15 cellular contexts compared by ENCODE assay signal in genomic region chr9:111250836-111251452, GRCh38.
DNase-seq lines count a peak whose midpoint lies in the region; ATAC-seq, FAIRE-seq and TF ChIP-seq lines count a peak whose summit lies in the region.
"Had no signal": no experiment of that assay in that cellular context is flagged by ENCODE, and none has a peak within 500 bp of the region (broad histone marks: within the 10 kb centered on the region; RNA-seq: fewer than 3 reads in every experiment).

No MANE protein-coding gene starts in this region.

- POLR2A ChIA-PET in SK-N-SH (lab: Yijun Ruan, JAX), result no interaction called here

- no peak for FAIRE-seq in GM12892 (lab: Jason Lieb, UNC)
- FAIRE-seq: GM18507, HepG2 had no signal

- H3K9ac ChIP-seq in SK-N-SH, result no peak overlapping the region
- H3K9ac ChIP-seq: BLaER1, GM23248 had no signal

- no peaks in the 10 kb centered on the region for H3K9me2 ChIP-seq in SK-N-SH

- no peak for TF ChIP-seq EP300 in SK-N-SH (IDR thresholded peaks at IDR 0.05; ENCODE audit: borderline replicate concordance in 1 of 2, low read depth in 1 of 2, low read length in 1 of 2)

- no peaks in the 10 kb centered on the region; a peak in 1 of 4 replicates for H3K4me1 ChIP-seq in SK-N-SH (ENCODE audit: control insufficient read depth in 1 of 2, insufficient read depth in 2 of 2, low read depth in 1 of 2, low read length in 1 of 2)
- H3K4me1 ChIP-seq: BLaER1 had no signal

- TF ChIP-seq RAD21 in SK-N-SH (IDR thresholded peaks at IDR 0.05; ENCODE audit: low read length), result no peak

- no peaks in the 10 kb centered on the region for H3K27me3 ChIP-seq in SK-N-SH (ENCODE audit: insufficient read depth)
- H3K27me3 ChIP-seq: BLaER1 had no signal

- no peaks in the 10 kb centered on the region for H3K9me3 ChIP-seq in SK-N-SH
- H3K9me3 ChIP-seq: BLaER1 had no signal

- H3K27ac ChIP-seq in SK-N-SH (ENCODE audit: low read depth in 2 of 2, low read length in 1 of 2), result no peak overlapping the region
- H3K27ac ChIP-seq: BLaER1, GM23248 had no signal

- H3K4me3 ChIP-seq in SK-N-SH (ENCODE audit: low read depth in 2 of 2, low read length in 1 of 2), result no peak overlapping the region
- H3K4me3 ChIP-seq: BLaER1, GM23248 had no signal

- TF ChIP-seq POLR2A in GM12892 (IDR thresholded peaks at IDR 0.05; ENCODE audit: low read depth, low read length), result no peak

- CTCF ChIA-PET in SK-N-SH (lab: Yijun Ruan, JAX), result no interaction called here

- WGBS in SK-N-SH (ENCODE audit: low lambda C conversion rate), result 41% methylated on average over 8 of the region's 8 CpGs

- H3F3A ChIP-seq in SK-N-SH (replicated peaks; ENCODE audit: insufficient read depth), result no peaks in the 10 kb centered on the region

- no peak overlapping the region for H3K4me2 ChIP-seq in SK-N-SH
- H3K4me2 ChIP-seq: BLaER1 had no signal

- peak; percentile 60 for ATAC-seq in SK-N-SH treated with all-trans-retinoic acid at 6 μM for 48 hours
- ATAC-seq: HepG2 had no signal

- H3K36me3 ChIP-seq in SK-N-SH (replicated peaks in 1 of 2; ENCODE audit: control insufficient read depth in 1 of 2, insufficient read depth in 2 of 2, low read length in 1 of 2), result no peaks in the 10 kb centered on the region
- H3K36me3 ChIP-seq: BLaER1 had no signal

- no peaks in the 10 kb centered on the region for H3K79me2 ChIP-seq in SK-N-SH (ENCODE audit: insufficient read depth)

- H2AFZ ChIP-seq in SK-N-SH (ENCODE audit: low read depth), result no peak overlapping the region
- H2AFZ ChIP-seq: GM23248 had no signal

- no peaks in the 10 kb centered on the region for H4K20me1 ChIP-seq in SK-N-SH (ENCODE audit: insufficient read depth)
- H4K20me1 ChIP-seq: BLaER1 had no signal

- no peak for TF ChIP-seq CTCF in SK-N-SH (IDR thresholded peaks at IDR 0.05)

- no peak for DNase-seq in SK-N-SH
- peak; percentile 89 for DNase-seq in NCI-H226
- peak; percentile 27 for DNase-seq in amniotic epithelial cell (ENCODE audit: low read depth)
- no peak for DNase-seq in activated CD4-positive, alpha-beta T cell treated with anti-CD3 and anti-CD28 coated beads, Interleukin-2, amount 50 U/mL, for 48 hours
- no peak for DNase-seq in GM12892 (ENCODE audit: insufficient read length)
- DNase-seq in kidney glomerular epithelial cell (lab: John Stamatoyannopoulos, UW), result no peak
- DNase-seq: 8988T; AML-193; CD8-positive, alpha-beta memory T cell; GM23248; H7 had no signal

TF ChIP-seq in SK-N-SH treated with all-trans-retinoic acid at 6 μM for 48 hours, 23 proteins besides CTCF, POLR2A, EP300 and RAD21:
- peak; percentile 90 for TF ChIP-seq ISL1 (CRISPR knock-in tag; IDR thresholded peaks at IDR 0.05)
- TF ChIP-seq ZFP30 (CRISPR knock-in tag; IDR thresholded peaks at IDR 0.05), result no peak

TF ChIP-seq in SK-N-SH, 30 proteins besides CTCF, POLR2A, EP300 and RAD21:
- TF ChIP-seq FOXM1 (IDR thresholded peaks at IDR 0.05; ENCODE audit: low read depth) (no peak), SIN3A (IDR thresholded peaks at IDR 0.05; ENCODE audit: borderline replicate concordance, low read depth, low read length) (no peak), YY1 (IDR thresholded peaks at IDR 0.05; ENCODE audit: low read depth) (no peak), CHD2 (IDR thresholded peaks at IDR 0.05; ENCODE audit: low read length, partially characterized antibody) (no peak), GATA2 (CRISPR knock-in tag; IDR thresholded peaks at IDR 0.05) (no peak), USF2 (IDR thresholded peaks at IDR 0.05; ENCODE audit: borderline replicate concordance, low read depth, low read length) (no peak), ELF1 (IDR thresholded peaks at IDR 0.05) (no peak), RCOR1 (IDR thresholded peaks at IDR 0.05; ENCODE audit: low read length) (no peak), ZBTB33 (IDR thresholded peaks at IDR 0.05; ENCODE audit: borderline replicate concordance, low read depth) (no peak), PBX3 (IDR thresholded peaks at IDR 0.05) (no peak; the same call in 1 of the 2 replicates), RFX5 (IDR thresholded peaks at IDR 0.05; ENCODE audit: low read length) (no peak), NRF1 (IDR thresholded peaks at IDR 0.05; ENCODE audit: low read depth, low read length) (no peak)

Comparison
In these comparisons a context has a peak if more than half of its experiments do, and no peak if none do; other contexts are left out.
1. DNase-seq: peak in NCI-H226 (single experiment) and amniotic epithelial cell (single experiment); none in SK-N-SH (single experiment), activated CD4-positive, alpha-beta T cell treated with anti-CD3 and anti-CD28 coated beads, Interleukin-2, amount 50 U/mL, for 48 hours (0 of 2), GM12892 (single experiment) and kidney glomerular epithelial cell (single experiment).